In the genomic region with DNA sequence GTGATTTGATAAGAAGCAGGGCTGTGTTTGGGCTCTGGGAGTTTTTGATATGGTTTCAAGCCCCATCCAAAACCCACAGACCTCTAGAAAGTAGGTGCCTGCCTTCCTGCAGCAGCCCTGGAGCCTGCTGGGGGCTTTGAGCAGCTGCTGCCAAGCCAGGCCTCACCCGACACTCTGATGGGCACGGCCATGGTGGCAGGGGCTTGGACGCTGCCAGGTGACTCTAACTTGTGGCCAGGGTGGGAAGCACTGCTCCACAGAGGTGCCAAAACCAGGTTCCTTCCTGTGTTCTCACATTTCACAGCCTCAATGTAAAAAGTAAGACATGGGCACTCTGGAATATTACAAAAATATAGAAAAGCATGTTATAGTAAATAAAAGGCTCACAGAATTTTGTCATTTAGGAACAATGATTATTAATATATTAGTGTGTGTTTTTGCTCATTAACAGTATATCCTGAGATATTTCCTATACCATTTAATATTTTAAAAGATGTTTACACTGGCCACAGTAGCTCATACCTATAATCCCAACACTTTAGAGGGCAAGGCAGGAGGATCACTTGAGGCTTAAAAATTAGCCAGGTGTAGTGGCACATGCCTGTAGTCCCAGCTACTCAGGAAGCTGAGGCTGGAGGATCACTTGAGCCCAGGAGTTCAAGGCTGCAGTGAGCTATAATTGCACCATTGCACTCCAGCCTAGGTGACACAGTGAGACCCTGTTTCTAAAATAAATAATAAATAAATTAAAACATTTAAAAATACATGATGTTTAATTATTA, we compare ENCODE assay signal across 12 cellular contexts.
"Had no signal": no experiment of that assay in that cellular context is flagged by ENCODE, and none has a peak within 500 bp of the region (broad histone marks: within the 10 kb centered on the region; RNA-seq: fewer than 3 reads in every experiment).

No MANE protein-coding gene starts in this region.

- H3K36me3 ChIP-seq: ascending aorta, heart right ventricle, right atrium auricular region, tibial nerve had no signal

- H3K4me3 ChIP-seq: ascending aorta, heart right ventricle, right atrium auricular region, skin epidermis, tibial nerve had no signal

- H3K9me3 Mint-ChIP-seq: activated CD4-positive, alpha-beta memory T cell treated with anti-CD3 and anti-CD28 coated beads, Interleukin-2, amount 10 ng/mL, durations not matched to agents 7 days and 5 days; T-helper 2 cell treated with Interferon-gamma antibody and Interleukin-4, amounts not matched to agents 5 μg/mL and 100 μg/mL, for 36 hours had no signal

- H3K4me3 Mint-ChIP-seq: activated CD4-positive, alpha-beta memory T cell treated with anti-CD3 and anti-CD28 coated beads, Interleukin-2, amount 10 ng/mL, durations not matched to agents 7 days and 5 days; T-helper 2 cell treated with Interferon-gamma antibody and Interleukin-4, amounts not matched to agents 5 μg/mL and 100 μg/mL, for 36 hours had no signal

- H3K4me1 Mint-ChIP-seq: activated CD4-positive, alpha-beta memory T cell treated with anti-CD3 and anti-CD28 coated beads, Interleukin-2, amount 10 ng/mL, durations not matched to agents 7 days and 5 days had no signal

- H3K9me3 ChIP-seq: ascending aorta, heart right ventricle, right atrium auricular region, tibial nerve had no signal

- DNase-seq: activated CD4-positive, alpha-beta memory T cell treated with anti-CD3 and anti-CD28 coated beads, Interleukin-2, amount 10 ng/mL, durations not matched to agents 7 days and 5 days; activated T-cell treated with anti-CD3 and anti-CD28 coated beads, Interleukin-2, amount 50 U/mL, for 48 hours; heart right ventricle; islet precursor cell; midbrain; SW 1271 had no signal

- H3K27ac ChIP-seq: ascending aorta, heart right ventricle, right atrium auricular region, tibial nerve had no signal

- H3K27ac Mint-ChIP-seq: activated CD4-positive, alpha-beta memory T cell treated with anti-CD3 and anti-CD28 coated beads, Interleukin-2, amount 10 ng/mL, durations not matched to agents 7 days and 5 days; T-helper 2 cell treated with Interferon-gamma antibody and Interleukin-4, amounts not matched to agents 5 μg/mL and 100 μg/mL, for 36 hours had no signal

- H3K27me3 ChIP-seq: ascending aorta, heart right ventricle, right atrium auricular region, tibial nerve had no signal

- ATAC-seq: activated CD4-positive, CD25-positive, alpha-beta regulatory T cell treated with anti-CD3 and anti-CD28 coated beads, Interleukin-2, amount 50 U/mL, for 24 hours; heart right ventricle had no signal
